4 cellular contexts compared by ENCODE assay signal in the genomic region with DNA sequence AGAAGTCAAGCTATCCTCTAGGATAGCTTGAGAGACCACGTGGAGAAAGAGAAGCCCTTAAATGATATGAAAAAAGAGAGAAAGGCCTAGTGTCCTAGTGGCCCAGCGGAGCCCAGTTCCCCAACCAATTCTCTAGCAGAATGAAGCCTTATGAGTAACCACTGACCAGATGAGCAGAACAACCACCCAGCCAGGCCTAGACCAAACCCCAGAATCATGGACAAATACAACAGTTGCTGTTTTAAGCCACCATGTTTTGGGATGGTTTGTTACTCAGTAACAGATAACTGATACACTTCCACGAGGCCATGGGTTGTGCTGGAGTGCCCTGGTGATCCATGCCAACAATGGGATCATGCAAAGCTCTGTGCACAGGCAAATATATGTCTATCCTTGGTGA.
"Had no signal": no experiment of that assay in that cellular context is flagged by ENCODE, and none has a peak within 500 bp of the region (broad histone marks: within the 10 kb centered on the region; RNA-seq: fewer than 3 reads in every experiment).

No MANE protein-coding gene starts in this region.

- H3K27ac Mint-ChIP-seq: GM23338, IgD-negative memory B cell had no signal

- H3K4me3 Mint-ChIP-seq: GM23338, H9, IgD-negative memory B cell had no signal

- H3K4me1 Mint-ChIP-seq: IgD-negative memory B cell had no signal

- H3K9me3 Mint-ChIP-seq: GM23338, H9 had no signal

- H3K4me3 ChIP-seq: GM23338 had no signal

- DNase-seq: H9, HCEC 1CT had no signal

- ATAC-seq: GM23338 had no signal
